8 cellular contexts compared by ENCODE assay signal in the genomic region with DNA sequence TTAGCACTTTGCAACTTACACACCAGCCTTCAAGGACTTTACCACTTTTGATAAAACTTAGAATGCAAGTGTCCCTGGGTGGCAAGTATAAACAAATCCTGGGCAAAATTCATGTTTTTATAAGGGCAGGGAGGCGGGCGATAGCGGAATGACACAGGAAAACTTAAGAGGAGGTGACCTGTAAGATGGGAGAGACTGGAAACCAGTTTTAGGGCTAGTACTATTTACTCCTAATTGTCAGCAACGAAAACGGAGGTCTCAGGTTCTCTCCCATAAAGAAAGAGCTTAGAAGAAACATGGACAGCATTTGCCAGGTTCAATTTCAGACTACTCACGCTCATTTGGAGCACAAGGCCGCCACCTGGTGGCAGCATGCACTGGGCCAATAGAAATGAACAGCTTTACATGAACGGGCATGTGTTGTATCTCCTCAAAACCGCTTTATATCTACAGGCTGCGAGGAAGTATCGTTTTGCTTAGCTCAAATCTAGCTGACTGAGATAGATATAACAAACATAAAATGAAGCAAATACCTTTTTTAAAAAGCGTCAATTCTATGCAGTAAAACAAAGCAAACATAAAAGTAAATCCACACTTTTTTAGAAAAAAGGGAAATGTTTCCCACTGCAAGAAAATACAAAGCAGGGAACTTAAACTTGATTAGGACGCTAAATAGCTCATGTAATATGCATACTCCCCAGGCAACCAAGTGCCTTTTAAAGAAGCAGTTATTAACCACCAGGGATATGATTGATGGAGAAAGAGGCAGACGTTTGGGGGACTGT.
DNase-seq lines count a peak whose midpoint lies in the region; ATAC-seq lines count a peak whose summit lies in the region.

No MANE protein-coding gene starts in this region.

- DNase-seq in AML-193 (lab: John Stamatoyannopoulos, UW), result peak; percentile 34 to 55
- DNase-seq in NCI-H510A (lab: John Stamatoyannopoulos, UW), result peak; percentile 34
- peak; percentile 71 for DNase-seq in activated CD4-positive, alpha-beta T cell treated with anti-CD3 and anti-CD28 coated beads for 1 hour
- peak; percentile 75 for DNase-seq in cerebellar cortex (ENCODE audit: low spot score)
- DNase-seq in left kidney (ENCODE audit: low read depth, low spot score), result peak; percentile 97
- DNase-seq in stimulated activated CD4-positive, alpha-beta T cell treated with anti-CD3 and anti-CD28 coated beads, Interleukin-4, amount 100 ng/mL, for 24 hours, result peak; percentile 82

- peak; percentile 88 for ATAC-seq in GM19043 (IDR thresholded peaks at IDR 0.05; ENCODE audit: low read depth, unreplicated experiment)
- peak; percentile 92 for ATAC-seq in HG03442 (IDR thresholded peaks at IDR 0.05; ENCODE audit: unreplicated experiment)

Comparison
In these comparisons a context has a peak if more than half of its experiments do, and no peak if none do; other contexts are left out.
1. Peak in every context shown above with its lines: DNase-seq and ATAC-seq.
2. DNase-seq: peak in every context shown above with its lines; median percentile 97 in left kidney; 82 in stimulated activated CD4-positive, alpha-beta T cell treated with anti-CD3 and anti-CD28 coated beads, Interleukin-4, amount 100 ng/mL, for 24 hours; 75 in cerebellar cortex; 71 in activated CD4-positive, alpha-beta T cell treated with anti-CD3 and anti-CD28 coated beads for 1 hour; 44 in AML-193; 34 in NCI-H510A.